ENCODE assay signal across 10 cellular contexts in genomic region chr1:93877529-93877928, GRCh38. TPM values are rescaled to one million over a fixed set of nuclear protein-coding genes. Genes with fewer than 3 reads are reported as not detected.
DNase-seq lines count a peak whose midpoint lies in the region; ATAC-seq and TF ChIP-seq lines count a peak whose summit lies in the region.
"Had no signal": no experiment of that assay in that cellular context is flagged by ENCODE, and none has a peak within 500 bp of the region (broad histone marks: within the 10 kb centered on the region; RNA-seq: fewer than 3 reads in every experiment).

No MANE protein-coding gene starts in this region.

- H3K27me3 ChIP-seq in iPS-15b (ENCODE audit: control insufficient read depth, insufficient read depth, low read length) (no peaks in the 10 kb centered on the region), subcutaneous abdominal adipose tissue (ENCODE audit: control insufficient read depth in 5 of 5, insufficient read depth in 4 of 5, low read length in 5 of 5) (no peaks in the 10 kb centered on the region)
- H3K27me3 ChIP-seq: stomach had no signal

- H3K36me3 ChIP-seq in iPS-15b (ENCODE audit: control insufficient read depth, insufficient read depth, low read length) (peaks cover 9% of the 10 kb centered on the region), subcutaneous abdominal adipose tissue (ENCODE audit: control insufficient read depth in 5 of 5, insufficient read depth in 5 of 5, low read length in 5 of 5) (peaks cover 39 to 50% (median 49%) of the 10 kb centered on the region in 5 donors)

- H3K4me3 ChIP-seq in iPS-15b (ENCODE audit: low read depth, low read length) (peak overlapping the region; percentile 65), subcutaneous abdominal adipose tissue (ENCODE audit: low read depth in 1 of 5, low read length in 5 of 5) (peak overlapping the region in 1 of 5 donors; percentile 99), lower leg skin (ENCODE audit: low read depth, poor library complexity, severe bottlenecking) (no peak overlapping the region)

- H3K27ac ChIP-seq in subcutaneous abdominal adipose tissue (ENCODE audit: low read depth, low read length), result peak overlapping the region; percentile 97

- CTCF ChIA-PET in activated naive CD4-positive, alpha-beta T cell treated with anti-CD3 and anti-CD28 coated beads, Interleukin-2, amount 10 ng/mL, durations not matched to agents 7 days and 5 days (lab: Charles Lee), result interaction anchor here (0.6 kb wide), 1 partner anchor 27 kb away, joined by 3 read pairs; no protein-coding TSS in a partner anchor
- CTCF ChIA-PET in activated B cell treated with CpG ODN at 0.5 μM for 24 hours (lab: Charles Lee), result no interaction called here

- no peak overlapping the region for H3K9ac ChIP-seq in iPS-15b (ENCODE audit: low read depth, low read length)
- H3K9ac ChIP-seq in subcutaneous abdominal adipose tissue (ENCODE audit: low read length in 5 of 5), result peak overlapping the region in 2 of 5 donors; percentile 89 to 99

- intact Hi-C loops in activated B cell treated with CpG ODN at 0.5 μM for 24 hours (cut with micrococcal nuclease) (loop anchor here (10.0 kb wide), 1 partner anchor 1043 kb away; the partner anchor contains the start of gene RPL5), lower leg skin (cut with DNase I; ENCODE audit: low total_unique reads) (no loop called here)

- peaks cover 43% of the 10 kb centered on the region for H3K4me1 Mint-ChIP-seq in activated naive CD4-positive, alpha-beta T cell treated with anti-CD3 and anti-CD28 coated beads, Interleukin-2, amount 10 ng/mL, durations not matched to agents 7 days and 5 days
- peaks cover 46% of the 10 kb centered on the region for H3K4me1 Mint-ChIP-seq in activated B cell treated with CpG ODN at 0.5 μM for 24 hours

- no peak for TF ChIP-seq POLR2A in lower leg skin (IDR thresholded peaks at IDR 0.05)

- TF ChIP-seq CTCF in activated B cell treated with CpG ODN at 0.5 μM for 24 hours (IDR thresholded peaks at IDR 0.05) (no peak), lower leg skin (IDR thresholded peaks at IDR 0.05) (no peak)

- H3K27ac Mint-ChIP-seq in activated naive CD4-positive, alpha-beta T cell treated with anti-CD3 and anti-CD28 coated beads, Interleukin-2, amount 10 ng/mL, durations not matched to agents 7 days and 5 days, result peak overlapping the region; percentile 92
- H3K27ac Mint-ChIP-seq in activated B cell treated with CpG ODN at 0.5 μM for 24 hours, result peak overlapping the region; percentile 37

- peaks cover 37% of the 10 kb centered on the region for H3K36me3 Mint-ChIP-seq in activated naive CD4-positive, alpha-beta T cell treated with anti-CD3 and anti-CD28 coated beads, Interleukin-2, amount 10 ng/mL, durations not matched to agents 7 days and 5 days
- peaks cover 55% of the 10 kb centered on the region for H3K36me3 Mint-ChIP-seq in activated B cell treated with CpG ODN at 0.5 μM for 24 hours (ENCODE audit: low read depth)

- no peak for ATAC-seq in activated B cell treated with CpG ODN at 0.5 μM for 24 hours (ENCODE audit: low read depth)

- DNase-seq in activated naive CD4-positive, alpha-beta T cell treated with anti-CD3 and anti-CD28 coated beads, Interleukin-2, amount 10 ng/mL, durations not matched to agents 7 days and 5 days, result no peak
- DNase-seq in activated naive CD4-positive, alpha-beta T cell (lab: John Stamatoyannopoulos, UW), result no peak
- DNase-seq in activated B cell treated with CpG ODN at 0.5 μM for 24 hours (no peak), lower leg skin (ENCODE audit: low spot score in 2 of 2) (no peak), NCI-H1436 (lab: John Stamatoyannopoulos, UW) (no peak), SIG-M5 (lab: John Stamatoyannopoulos, UW) (no peak)
- DNase-seq: NCI-H1436 treated with DMSO at 0.1 percent for 48 hours, stomach had no signal

- peak overlapping the region; percentile 86 for H3K4me3 Mint-ChIP-seq in activated naive CD4-positive, alpha-beta T cell treated with anti-CD3 and anti-CD28 coated beads, Interleukin-2, amount 10 ng/mL, durations not matched to agents 7 days and 5 days
- peak overlapping the region; percentile 96 for H3K4me3 Mint-ChIP-seq in activated B cell treated with CpG ODN at 0.5 μM for 24 hours

- 84 to 85% methylated on average over 4 of the region's 4 CpGs for WGBS in lower leg skin, 2 donors

- H3K9me3 Mint-ChIP-seq in activated naive CD4-positive, alpha-beta T cell treated with anti-CD3 and anti-CD28 coated beads, Interleukin-2, amount 10 ng/mL, durations not matched to agents 7 days and 5 days, result no peaks in the 10 kb centered on the region
- H3K9me3 Mint-ChIP-seq in activated B cell treated with CpG ODN at 0.5 μM for 24 hours, result no peaks in the 10 kb centered on the region

- POLR2A ChIA-PET in activated B cell treated with CpG ODN at 0.5 μM for 24 hours (lab: Charles Lee), result no interaction called here

- H3K9me3 ChIP-seq in iPS-15b (ENCODE audit: control insufficient read depth, insufficient read depth, low read length), result no peaks in the 10 kb centered on the region
- H3K9me3 ChIP-seq in subcutaneous abdominal adipose tissue (ENCODE audit: control insufficient read depth in 5 of 5, low read length in 5 of 5), result no peaks in the 10 kb centered on the region
- H3K9me3 ChIP-seq: stomach had no signal

- H3K4me1 ChIP-seq in iPS-15b (ENCODE audit: control insufficient read depth, insufficient read depth, low read length) (peaks cover 2% of the 10 kb centered on the region), subcutaneous abdominal adipose tissue (ENCODE audit: control insufficient read depth in 5 of 5, insufficient read depth in 5 of 5, low read length in 5 of 5) (peaks cover 0 to 35% (median 26%) of the 10 kb centered on the region in 5 donors)

- H3K27me3 Mint-ChIP-seq in activated naive CD4-positive, alpha-beta T cell treated with anti-CD3 and anti-CD28 coated beads, Interleukin-2, amount 10 ng/mL, durations not matched to agents 7 days and 5 days, result no peaks in the 10 kb centered on the region
- no peaks in the 10 kb centered on the region for H3K27me3 Mint-ChIP-seq in activated B cell treated with CpG ODN at 0.5 μM for 24 hours

RNA-seq across cellular contexts. Expression of gene DNTTIP2, which starts 1.5 kb away (rescaled TPM):
- total RNA-seq in activated B cell treated with CpG ODN at 0.5 μM for 24 hours (65.6 and 69.7 TPM in 2 replicates), lower leg skin (10 to 100 TPM; 27.0 to 42.0 (median 34.8) TPM)

RNA-seq across cellular contexts. Expression of gene GCLM, which starts 31.7 kb away (rescaled TPM):
- 8.6 and 9.6 TPM in 2 replicates for total RNA-seq in activated B cell treated with CpG ODN at 0.5 μM for 24 hours
- total RNA-seq in lower leg skin, result 1 to 10 TPM; 1.9 to 6.2 (median 2.8) TPM
